Comparison of ENCODE assay signal across 32 cellular contexts in genomic region chr10:71494470-71494869, GRCh38.
"Had no signal": no experiment of that assay in that cellular context is flagged by ENCODE, and none has a peak within 500 bp of the region (broad histone marks: within the 10 kb centered on the region; RNA-seq: fewer than 3 reads in every experiment).

No MANE protein-coding gene starts in this region.

- H3K9me3 ChIP-seq: ascending aorta, colonic mucosa, gastrocnemius medialis, pancreas, psoas muscle, testis, transverse colon had no signal

- H3K36me3 Mint-ChIP-seq: activated naive CD8-positive, alpha-beta T cell; mesothelial cell of epicardium; naive thymus-derived CD4-positive, alpha-beta T cell had no signal

- H3K27me3 ChIP-seq: ascending aorta, cardiac muscle cell, colonic mucosa, dorsolateral prefrontal cortex, gastrocnemius medialis, pancreas, sigmoid colon, testis, transverse colon had no signal

- ATAC-seq: gastrocnemius medialis, left cardiac atrium, pancreas, psoas muscle had no signal

- H3K4me3 Mint-ChIP-seq: activated CD8-positive, alpha-beta T cell treated with anti-CD3 and anti-CD28 coated beads for 36 hours; activated naive CD8-positive, alpha-beta T cell; activated T-cell treated with anti-CD3 and anti-CD28 coated beads, Interleukin-2, amount 50 U/mL, for 72 hours; brain; effector memory CD8-positive, alpha-beta T cell; mesothelial cell of epicardium; naive thymus-derived CD4-positive, alpha-beta T cell had no signal

- H3K4me3 ChIP-seq: ascending aorta, cardiac muscle cell, colonic mucosa, dorsolateral prefrontal cortex, gastrocnemius medialis, pancreas, psoas muscle, sigmoid colon, testis, transverse colon had no signal

- H3K36me3 ChIP-seq: ascending aorta, cardiac muscle cell, colonic mucosa, gastrocnemius medialis, pancreas, sigmoid colon, transverse colon had no signal

- H3K27ac ChIP-seq: ascending aorta, cardiac muscle cell, colonic mucosa, dorsolateral prefrontal cortex, gastrocnemius medialis, pancreas, psoas muscle, sigmoid colon, testis, transverse colon, WERI-Rb-1 had no signal

- DNase-seq: activated CD4-positive, alpha-beta T cell treated with anti-CD3 and anti-CD28 coated beads, Interleukin-2, amount 50 U/mL, for 1 hour; activated CD4-positive, CD25-positive, alpha-beta regulatory T cell treated with anti-CD3 and anti-CD28 coated beads, Interleukin-2, amount 50 U/mL, for 72 hours; activated effector memory CD4-positive, alpha-beta T cell treated with Interleukin-2 at 50 U/mL for 16 hours; activated naive CD4-positive, alpha-beta T cell treated with Interleukin-2 at 50 U/mL for 16 hours; activated T-cell treated with anti-CD3 and anti-CD28 coated beads, Interleukin-2, amount 50 U/mL, for 72 hours; cerebellar nuclear complex; colonic mucosa; dorsolateral prefrontal cortex; effector memory CD8-positive, alpha-beta T cell; erythroblast; gastrocnemius medialis; glutamatergic neuron; islet precursor cell; left cardiac atrium; naive thymus-derived CD4-positive, alpha-beta T cell; nucleus accumbens; pancreas; psoas muscle; sigmoid colon; small intestine; stimulated activated CD4-positive, alpha-beta T cell treated with anti-CD3 and anti-CD28 coated beads, Interleukin-4, amount 100 ng/mL, for 4 hours; stimulated activated CD8-positive, alpha-beta memory T cell treated with anti-CD3 and anti-CD28 coated beads, Interleukin-4, amount 100 ng/mL, for 48 hours; stimulated activated naive CD4-positive, alpha-beta T cell; testis; transverse colon; WERI-Rb-1 had no signal

- H3K27ac Mint-ChIP-seq: activated CD8-positive, alpha-beta T cell treated with anti-CD3 and anti-CD28 coated beads for 36 hours; activated naive CD8-positive, alpha-beta T cell; activated T-cell treated with anti-CD3 and anti-CD28 coated beads, Interleukin-2, amount 50 U/mL, for 72 hours; brain; mesothelial cell of epicardium; naive thymus-derived CD4-positive, alpha-beta T cell had no signal

- H3K4me1 ChIP-seq: ascending aorta, colonic mucosa, pancreas, psoas muscle, sigmoid colon, testis, transverse colon had no signal

- H3K27me3 Mint-ChIP-seq: brain had no signal

- FAIRE-seq: pancreas, small intestine had no signal

- H3K9me3 Mint-ChIP-seq: activated T-cell treated with anti-CD3 and anti-CD28 coated beads, Interleukin-2, amount 50 U/mL, for 72 hours had no signal
